In the genomic region with DNA sequence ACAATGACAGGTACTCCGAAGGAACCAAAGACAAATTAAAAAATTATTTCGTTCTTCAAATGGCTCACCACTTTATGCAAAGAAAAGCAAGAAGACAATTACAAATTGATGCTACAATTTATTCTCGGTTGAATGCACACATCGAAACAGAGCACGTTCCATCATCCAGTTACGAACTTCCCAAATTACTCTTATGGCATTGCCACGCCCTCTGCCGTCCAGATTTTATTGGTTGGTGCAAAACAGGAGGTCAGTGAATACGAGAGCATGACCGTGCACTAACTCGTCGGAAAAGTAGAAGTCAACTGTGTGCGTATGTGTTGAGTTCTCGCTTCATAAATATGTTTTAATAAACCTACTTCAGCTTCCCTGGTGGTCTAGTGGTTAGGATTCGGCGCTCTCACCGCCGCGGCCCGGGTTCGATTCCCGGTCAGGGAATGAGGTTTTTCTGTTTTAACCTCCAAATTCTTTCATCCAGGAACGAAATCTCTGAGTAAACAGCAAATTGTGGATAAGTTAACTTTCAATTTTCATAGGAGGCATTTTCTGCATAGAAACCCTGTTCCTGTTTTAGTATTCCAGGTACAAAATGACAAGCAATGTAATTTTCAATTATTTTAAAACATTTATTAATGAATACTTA, we compare ENCODE assay signal across 8 cellular contexts. TPM values are rescaled to one million over a fixed set of nuclear protein-coding genes. Genes with fewer than 3 reads are reported as not detected.
DNase-seq lines count a peak whose midpoint lies in the region; ATAC-seq, FAIRE-seq and TF ChIP-seq lines count a peak whose summit lies in the region.

No MANE protein-coding gene starts in this region.

- H2AFZ ChIP-seq in ACC112 (ENCODE audit: low read length, unreplicated experiment), result no peak overlapping the region
- H2AFZ ChIP-seq in endothelial cell of umbilical vein (ENCODE audit: low read depth, low read length), result peak overlapping the region; percentile 23

- peak; percentile 79 for DNase-seq in HS-5 (ENCODE audit: low read depth)
- DNase-seq in NT2/D1 (ENCODE audit: low read depth, low spot score), result no peak
- DNase-seq in activated CD8-positive, alpha-beta memory T cell treated with anti-CD3 and anti-CD28 coated beads, Interleukin-2, amount 50 U/mL, for 24 hours (ENCODE audit: extremely low read depth), result peak; percentile 43
- DNase-seq in endothelial cell of umbilical vein (ENCODE audit: low read depth, low spot score), result peak; percentile 94
- DNase-seq in mesothelial cell of epicardium (ENCODE audit: low spot score in 2 of 2, unreplicated experiment in 2 of 2), result peak in 1 of 2 experiments; percentile 91
- DNase-seq in stimulated activated CD8-positive, alpha-beta memory T cell treated with anti-CD3 and anti-CD28 coated beads, Interleukin-15, amount 100 ng/mL, for 1 hour (ENCODE audit: low read depth), result peak; percentile 55

- H3K27me3 ChIP-seq in ACC112 (ENCODE audit: insufficient read depth, low read length) (no peaks in the 10 kb centered on the region), NT2/D1 (ENCODE audit: insufficient read depth, insufficient read length) (peaks cover 6% of the 10 kb centered on the region), endothelial cell of umbilical vein (ENCODE audit: control insufficient read depth in 2 of 2, insufficient read depth in 2 of 2, low read length in 2 of 2) (no peaks in the 10 kb centered on the region)

- H3K4me1 ChIP-seq in ACC112 (ENCODE audit: control insufficient read depth, insufficient read depth, low read length, unreplicated experiment) (peaks cover 19% of the 10 kb centered on the region), NT2/D1 (ENCODE audit: insufficient read depth, insufficient read length) (no peaks in the 10 kb centered on the region), endothelial cell of umbilical vein (ENCODE audit: control insufficient read depth, extremely low read depth, insufficient read depth, low read length) (peaks cover 25% of the 10 kb centered on the region)

- H3K4me1 Mint-ChIP-seq in mesothelial cell of epicardium, result peaks cover 68% of the 10 kb centered on the region

- H3K79me2 ChIP-seq in ACC112 (ENCODE audit: control insufficient read depth, insufficient read depth, low read length, unreplicated experiment) (no peaks in the 10 kb centered on the region), endothelial cell of umbilical vein (ENCODE audit: control insufficient read depth, insufficient read depth, low read length) (no peaks in the 10 kb centered on the region)

- peak; percentile 56 for ATAC-seq in GM18909 (IDR thresholded peaks at IDR 0.05; ENCODE audit: poor library complexity, unreplicated experiment)

- peaks cover 2% of the 10 kb centered on the region for H3K36me3 Mint-ChIP-seq in mesothelial cell of epicardium

- H3K27me3 Mint-ChIP-seq in mesothelial cell of epicardium (ENCODE audit: low read depth), result peaks cover 4% of the 10 kb centered on the region

- no TSS peak for BruUV-seq in endothelial cell of umbilical vein (replicated peaks; lab: Mats Ljungman, UMichigan)

- peak overlapping the region; percentile 76 for H3K4me2 ChIP-seq in endothelial cell of umbilical vein (ENCODE audit: insufficient read depth, low read length)

- FAIRE-seq in endothelial cell of umbilical vein (lab: Jason Lieb, UNC), result peak; percentile 60

- no peaks in the 10 kb centered on the region for H3K9me3 Mint-ChIP-seq in mesothelial cell of epicardium

- CTCF ChIA-PET in endothelial cell of umbilical vein (lab: Charles Lee), result interaction anchor here (1.3 to 7.1 kb wide), 11 partner anchors 12 to 297 kb away, joined by 3 to 56 read pairs (median 9); a partner anchor contains a TSS

- POLR2A ChIA-PET in endothelial cell of umbilical vein (lab: Charles Lee), result no interaction called here

- peak overlapping the region; percentile 99 for H3K27ac Mint-ChIP-seq in mesothelial cell of epicardium

- intact Hi-C loops in endothelial cell of umbilical vein (cut with micrococcal nuclease), result loop anchor here (1.0 to 10.0 kb wide), 13 partner anchors 29 to 1507 kb away; a partner anchor contains a TSS

- TF ChIP-seq CTCF in endothelial cell of umbilical vein (IDR thresholded peaks at IDR 0.05; ENCODE audit: extremely low read depth in 1 of 2, insufficient read depth in 1 of 2, low read depth in 1 of 2, low read length in 2 of 2) (no peak), mesothelial cell of epicardium (IDR thresholded peaks at IDR 0.05; ENCODE audit: unreplicated experiment) (no peak)

- dilution Hi-C loops in endothelial cell of umbilical vein (cut with MboI; ENCODE audit: extremely low pct_ligation_motif_present, low sequenced_read_pairs), result no loop called here

- no peaks in the 10 kb centered on the region for H3K36me3 ChIP-seq in ACC112 (ENCODE audit: insufficient read depth, low read length)
- H3K36me3 ChIP-seq in NT2/D1 (ENCODE audit: insufficient read depth, insufficient read length, low read length), result peaks cover 4% of the 10 kb centered on the region
- no peaks in the 10 kb centered on the region for H3K36me3 ChIP-seq in endothelial cell of umbilical vein (ENCODE audit: control insufficient read depth in 2 of 2, extremely low read depth in 1 of 2, insufficient read depth in 2 of 2, low read length in 2 of 2)

- H3K9ac ChIP-seq in NT2/D1 (ENCODE audit: insufficient read length, low read depth) (peak overlapping the region; percentile 63), endothelial cell of umbilical vein (replicated peaks; ENCODE audit: extremely low read depth, insufficient read depth, low read length) (peak overlapping the region; percentile 90)

- TF ChIP-seq POLR2A in endothelial cell of umbilical vein (IDR thresholded peaks at IDR 0.05; ENCODE audit: low read depth, low read length), result no peak

- H3K9me1 ChIP-seq in endothelial cell of umbilical vein (replicated peaks; ENCODE audit: control insufficient read depth, extremely low read depth, insufficient read depth, low read length), result no peaks in the 10 kb centered on the region

- H3K9me3 ChIP-seq in NT2/D1 (ENCODE audit: insufficient read depth, low read length), result no peaks in the 10 kb centered on the region
- H3K9me3 ChIP-seq in endothelial cell of umbilical vein (replicated peaks; ENCODE audit: control insufficient read depth, insufficient read depth, low read length), result no peaks in the 10 kb centered on the region

- H3K27ac ChIP-seq in ACC112 (ENCODE audit: low read depth, low read length) (peak overlapping the region; percentile 21), endothelial cell of umbilical vein (ENCODE audit: insufficient read depth, low read depth, low read length) (peak overlapping the region; percentile 42)

- H4K20me1 ChIP-seq in endothelial cell of umbilical vein (replicated peaks; ENCODE audit: control insufficient read depth, extremely low read depth, insufficient read depth, low read length), result no peaks in the 10 kb centered on the region

- H3K4me3 ChIP-seq in ACC112 (ENCODE audit: low read depth, low read length) (peak overlapping the region; percentile 91), NT2/D1 (ENCODE audit: insufficient read length, low read depth) (peak overlapping the region; percentile 60), endothelial cell of umbilical vein (replicated peaks in 1 of 3; ENCODE audit: insufficient read depth in 1 of 3, low read depth in 1 of 3, low read length in 3 of 3) (peak overlapping the region; percentile 44 to 82 (median 60))

- H3K4me3 Mint-ChIP-seq in mesothelial cell of epicardium, result peak overlapping the region; percentile 89

TF ChIP-seq in endothelial cell of umbilical vein, 7 proteins besides CTCF, POLR2A, EP300 and RAD21:
- TF ChIP-seq EZH2 (IDR thresholded peaks at IDR 0.05; ENCODE audit: borderline replicate concordance, low read depth, low read length, severe bottlenecking) (no peak), FOS (IDR thresholded peaks at IDR 0.05; ENCODE audit: borderline replicate concordance, insufficient read depth, low read length) (no peak), MYC (IDR thresholded peaks at IDR 0.05; ENCODE audit: low read depth, low read length) (no peak), JUN (IDR thresholded peaks at IDR 0.05; ENCODE audit: borderline replicate concordance, insufficient read depth, insufficient read length, low read depth) (no peak), GATA2 (IDR thresholded peaks at IDR 0.05; ENCODE audit: insufficient read depth, insufficient read length, low read depth, low read length) (peak; percentile 15), POLR2AphosphoS5 (IDR thresholded peaks at IDR 0.05; ENCODE audit: insufficient read depth, low read depth, low read length) (no peak)
- TF ChIP-seq, protein P1, sequence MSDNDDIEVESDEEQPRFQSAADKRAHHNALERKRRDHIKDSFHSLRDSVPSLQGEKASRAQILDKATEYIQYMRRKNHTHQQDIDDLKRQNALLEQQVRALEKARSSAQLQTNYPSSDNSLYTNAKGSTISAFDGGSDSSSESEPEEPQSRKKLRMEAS (IDR thresholded peaks at IDR 0.05; ENCODE audit: insufficient read depth, insufficient read length), result no peak

RNA-seq across cellular contexts. Expression of a gene that starts 23.2 kb away (rescaled TPM):
- total RNA-seq in endothelial cell of umbilical vein (0.35 and 0.55 TPM in 2 replicates), mesothelial cell of epicardium (2.1 to 2.6 TPM (median 2.3 TPM) in 3 replicates)
- 0.26 and 0.33 TPM in 2 replicates for polyA plus RNA-seq in endothelial cell of umbilical vein
- 0.31 and 0.38 TPM in 2 replicates for polyA plus RNA-seq in endothelial cell of umbilical vein (2011; cell fraction: cytosol; rRNA removed)
- 1.3 TPM in 2 replicates for polyA plus RNA-seq in endothelial cell of umbilical vein (2011; cell fraction: nucleus; rRNA removed)
- 0.50 and 0.95 TPM in 2 replicates for polyA plus RNA-seq in endothelial cell of umbilical vein (2012)
- polyA minus RNA-seq in endothelial cell of umbilical vein, result 0.30 and 0.44 TPM in 2 replicates
- 0.82 TPM for polyA minus RNA-seq in endothelial cell of umbilical vein (2011; cell fraction: cytosol; rRNA and poly(A)+ RNA removed)
- 0.24 and 0.29 TPM in 2 replicates for polyA minus RNA-seq in endothelial cell of umbilical vein (2011; cell fraction: nucleus; rRNA and poly(A)+ RNA removed)

RNA-seq across cellular contexts. Expression of a gene that starts 58.2 kb away (rescaled TPM):
- total RNA-seq in endothelial cell of umbilical vein (67.5 and 69.2 TPM in 2 replicates), mesothelial cell of epicardium (75.7 to 77.0 TPM (median 76.1 TPM) in 3 replicates)
- polyA plus RNA-seq in endothelial cell of umbilical vein, result 67.1 and 71.9 TPM in 2 replicates
- polyA plus RNA-seq in endothelial cell of umbilical vein (2011; cell fraction: cytosol; rRNA removed), result 46.7 and 47.8 TPM in 2 replicates
- 101 and 124 TPM in 2 replicates for polyA plus RNA-seq in endothelial cell of umbilical vein (2011; cell fraction: nucleus; rRNA removed)
- polyA plus RNA-seq in endothelial cell of umbilical vein (2012), result 38.5 and 44.5 TPM in 2 replicates
- 97.6 and 98.7 TPM in 2 replicates for polyA minus RNA-seq in endothelial cell of umbilical vein
- polyA minus RNA-seq in endothelial cell of umbilical vein (2011; cell fraction: cytosol; rRNA and poly(A)+ RNA removed), result 76.8 TPM
- 57.8 and 68.6 TPM in 2 replicates for polyA minus RNA-seq in endothelial cell of umbilical vein (2011; cell fraction: nucleus; rRNA and poly(A)+ RNA removed)
